Comparison of ENCODE assay signal across 8 cellular contexts in the genomic region with DNA sequence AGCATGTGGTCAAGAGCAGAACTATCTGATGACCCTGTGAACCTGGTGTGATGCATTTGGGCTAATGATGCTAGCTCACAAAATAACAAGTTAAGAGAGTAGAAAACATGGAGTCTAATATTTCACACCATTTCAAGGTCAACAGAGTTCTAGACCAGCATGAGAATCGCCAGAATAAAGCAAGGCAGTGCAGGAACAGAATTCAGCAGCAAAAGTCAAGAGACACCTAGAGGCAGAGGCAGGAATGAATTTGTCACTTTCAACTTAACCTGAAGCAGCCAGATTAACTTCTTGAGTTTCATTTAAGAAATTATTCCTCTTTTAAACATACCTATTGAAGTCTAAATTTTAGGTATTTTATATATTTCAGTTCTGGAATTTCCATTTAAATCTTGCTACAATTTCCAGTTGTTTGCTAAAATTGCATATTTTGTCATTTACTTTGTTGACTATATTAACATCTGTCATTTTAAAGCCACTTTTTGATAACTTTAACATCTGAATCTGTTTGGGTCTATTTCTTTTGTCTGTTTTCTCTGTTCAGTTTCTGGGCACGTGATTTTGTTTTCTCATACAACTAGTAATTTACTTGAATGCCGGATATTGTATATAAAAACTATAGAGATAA. TPM values are rescaled to one million over a fixed set of nuclear protein-coding genes. Genes with fewer than 3 reads are reported as not detected.
DNase-seq lines count a peak whose midpoint lies in the region; ATAC-seq and TF ChIP-seq lines count a peak whose summit lies in the region.

No MANE protein-coding gene starts in this region.

- H3K9me3 ChIP-seq in heart right ventricle (peaks cover 0 to 4% (median 0%) of the 10 kb centered on the region in 11 donors), gastrocnemius medialis (no peaks in the 10 kb centered on the region)

- no peak overlapping the region for H3K27ac ChIP-seq in heart right ventricle
- no peak overlapping the region for H3K27ac ChIP-seq in gastrocnemius medialis

- H3K27me3 ChIP-seq in H7 (ENCODE audit: control insufficient read depth, insufficient read depth, low read length) (peaks cover 2% of the 10 kb centered on the region; the same call in 1 of the 2 replicates), heart right ventricle (peaks cover 0 to 19% (median 0%) of the 10 kb centered on the region in 7 donors), gastrocnemius medialis (no peaks in the 10 kb centered on the region)

- no peak overlapping the region for H3K4me3 ChIP-seq in H7 (ENCODE audit: insufficient read depth, low read depth, low read length)
- H3K4me3 ChIP-seq in heart right ventricle, result no peak overlapping the region
- H3K4me3 ChIP-seq in gastrocnemius medialis, result no peak overlapping the region

- in situ Hi-C loops in SK-MEL-5 (cut with HindIII; ENCODE audit: low pct_unique_long_range_greater_than_20kb, low sequenced_read_pairs) (no loop called here), gastrocnemius medialis (cut with MboI; ENCODE audit: low sequenced_read_pairs in 4 of 4) (no loop called here)

- TF ChIP-seq CTCF in heart right ventricle (IDR thresholded peaks at IDR 0.05) (peak in 4 of 9 donors; percentile 19 to 41 (median 28)), gastrocnemius medialis (IDR thresholded peaks at IDR 0.05 in 4 of 5, conservative IDR thresholded peaks at IDR 0.05 in 1 of 5) (no peak)

- ATAC-seq in GM21447 (IDR thresholded peaks at IDR 0.05; ENCODE audit: unreplicated experiment), result no peak
- no peak for ATAC-seq in heart right ventricle
- no peak for ATAC-seq in gastrocnemius medialis

- no peak for TF ChIP-seq POLR2A in gastrocnemius medialis (IDR thresholded peaks at IDR 0.05)

- H3K36me3 ChIP-seq in H7 (replicated peaks; ENCODE audit: control insufficient read depth, insufficient read depth, low read length) (no peaks in the 10 kb centered on the region), heart right ventricle (no peaks in the 10 kb centered on the region), gastrocnemius medialis (no peaks in the 10 kb centered on the region)

- intact Hi-C loops in heart right ventricle (cut with DNase I) (no loop called here), gastrocnemius medialis (cut with DNase I; ENCODE audit: low total_unique reads) (no loop called here)

- DNase-seq in EL, result peak; percentile 8
- peak; percentile 40 for DNase-seq in H7
- DNase-seq in SK-MEL-5 (ENCODE audit: low read depth, low spot score), result peak; percentile 72
- peak; percentile 12 for DNase-seq in kidney glomerular epithelial cell (lab: John Stamatoyannopoulos, UW)
- DNase-seq in GM19238 (ENCODE audit: insufficient read length, low spot score), result no peak
- DNase-seq in heart right ventricle, result no peak
- DNase-seq in gastrocnemius medialis, result no peak

- 56 to 62% methylated on average over 3 of the region's 3 CpGs for WGBS in heart right ventricle, 2 donors

- no peaks in the 10 kb centered on the region for H3K4me1 ChIP-seq in heart right ventricle
- H3K4me1 ChIP-seq in gastrocnemius medialis, result no peaks in the 10 kb centered on the region

RNA-seq across cellular contexts. Expression of a gene that starts 44.2 kb away (rescaled TPM):
- total RNA-seq in H7 (2014; rRNA removed; shearing (Covaris generic)), result not detected in 2 replicates
- total RNA-seq in SK-MEL-5 (2014; rRNA removed; shearing (Covaris generic)), result not detected in 2 replicates
- not detected in 2 replicates for polyA plus RNA-seq in SK-MEL-5 (2015; cell fraction: cytosol; rRNA removed)
- not detected in 2 replicates for polyA plus RNA-seq in SK-MEL-5 (2015; cell fraction: nucleus; rRNA removed)
- not detected for total RNA-seq in heart right ventricle
- polyA plus RNA-seq in heart right ventricle, result not detected
- total RNA-seq in gastrocnemius medialis, result not detected

Comparison
In these comparisons a context has a peak if more than half of its experiments do, and no peak if none do; other contexts are left out.
1. DNase-seq: peak in EL (single experiment), H7 (single experiment), SK-MEL-5 (single experiment) and kidney glomerular epithelial cell (single experiment); none in GM19238 (single experiment), heart right ventricle (0 of 2) and gastrocnemius medialis (0 of 2).